ENCODE assay signal across 9 cellular contexts in the genomic region with DNA sequence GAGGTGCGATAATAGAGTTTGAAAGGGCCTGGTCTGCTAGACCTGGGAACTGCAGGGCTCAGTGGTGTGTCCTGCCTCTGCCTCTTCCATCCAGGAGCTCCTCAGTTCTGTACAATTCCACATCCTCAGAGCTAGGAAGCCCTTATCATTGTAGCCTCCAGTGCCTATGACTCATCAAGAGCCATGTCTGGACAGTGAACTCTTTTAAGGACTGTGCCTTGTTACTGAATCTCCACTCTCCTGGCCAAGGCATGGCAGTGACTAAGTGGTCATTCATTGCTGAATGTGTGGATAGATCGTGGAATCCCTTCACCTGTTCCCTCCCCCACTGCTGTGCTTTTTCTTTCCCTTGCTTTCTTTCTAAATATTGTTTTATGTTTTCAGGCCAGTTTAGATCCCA. TPM values are rescaled to one million over a fixed set of nuclear protein-coding genes. Genes with fewer than 3 reads are reported as not detected.
A peak's percentile ranks its signal among the peaks of the same experiment; 100 is the strongest.
DNase-seq lines count a peak whose midpoint lies in the region; ATAC-seq and TF ChIP-seq lines count a peak whose summit lies in the region.
"Had no signal": no experiment of that assay in that cellular context is flagged by ENCODE, and none has a peak within 500 bp of the region (broad histone marks: within the 10 kb centered on the region; RNA-seq: fewer than 3 reads in every experiment).

No MANE protein-coding gene starts in this region.

- H3K4me3 ChIP-seq in PC-9 (no peak overlapping the region), mesodermal cell (ENCODE audit: extremely low read depth, insufficient read depth, low read length, poor library complexity, severe bottlenecking) (no peak overlapping the region)
- H3K4me3 ChIP-seq: lower lobe of right lung had no signal

- H3K27me3 ChIP-seq in PC-9 (ENCODE audit: insufficient read depth, low read depth), result no peaks in the 10 kb centered on the region

- H3K36me3 ChIP-seq in PC-9 (ENCODE audit: low read depth), result peaks cover 22% of the 10 kb centered on the region; the same call in 1 of the 2 replicates
- peaks cover 2% of the 10 kb centered on the region for H3K36me3 ChIP-seq in mesodermal cell (ENCODE audit: control insufficient read depth, insufficient read depth, low read length)
- H3K36me3 ChIP-seq: lower lobe of right lung had no signal

- peak; percentile 68 for DNase-seq in COLO829 (ENCODE audit: low spot score)
- peak; percentile 59 to 87 for DNase-seq in PC-9
- DNase-seq in activated naive CD4-positive, alpha-beta T cell treated with anti-CD3 and anti-CD28 coated beads, Interleukin-2, amount 50 U/mL, for 16 hours, result no peak
- no peak for DNase-seq in stimulated activated CD4-positive, alpha-beta T cell treated with anti-CD3 and anti-CD28 coated beads, Interleukin-4, amount 100 ng/mL, for 24 hours
- DNase-seq: lower lobe of right lung had no signal

- 86% methylated on average over 2 of the region's 2 CpGs; no CpG with 5 or more reads in 1 of the 2 experiments for WGBS in mesodermal cell (ENCODE audit: insufficient coverage in 2 of 2), 2 experiments

- peaks cover 41% of the 10 kb centered on the region for H3F3A ChIP-seq in PC-9 (ENCODE audit: insufficient read depth, low read depth)

- TF ChIP-seq CTCF in PC-9 (conservative IDR thresholded peaks at IDR 0.05), result no peak

- H3K27ac ChIP-seq in PC-9 (peak overlapping the region; percentile 67), mesodermal cell (ENCODE audit: low read depth, low read length, severe bottlenecking) (peak overlapping the region; percentile 51)
- H3K27ac ChIP-seq: lower lobe of right lung had no signal

- ATAC-seq in esophagus mucosa (peak; percentile 27), GM21825 (IDR thresholded peaks at IDR 0.05; ENCODE audit: unreplicated experiment) (no peak), GM19467 (IDR thresholded peaks at IDR 0.05; ENCODE audit: unreplicated experiment) (no peak)

- intact Hi-C loops in PC-9 (cut with micrococcal nuclease; ENCODE audit: unreplicated experiment), result no loop called here

- H4K20me1 ChIP-seq in PC-9 (ENCODE audit: insufficient read depth), result no peaks in the 10 kb centered on the region

- H3K4me2 ChIP-seq in PC-9, result peak overlapping the region; percentile 83

- no TSS peak for BruUV-seq in PC-9 (replicated peaks; lab: Mats Ljungman, UMichigan)

- CTCF ChIA-PET in PC-9 (lab: Charles Lee), result interaction anchor here (0.8 to 1.6 kb wide), 2 partner anchors 20 to 21 kb away, joined by 3 to 4 read pairs; no protein-coding TSS in a partner anchor

- H3K79me2 ChIP-seq in PC-9 (ENCODE audit: low read depth), result 0 out of 2 replicates have a peak, but pooled peaks cover 12% of the 10 kb centered on the region

- POLR2A ChIA-PET in PC-9 (lab: Charles Lee; ENCODE audit: unreplicated experiment), result interaction anchor here (0.6 to 0.7 kb wide), 2 partner anchors 132 to 469 kb away, joined by 3 read pairs; no protein-coding TSS in a partner anchor

- H3K9me3 ChIP-seq in PC-9 (ENCODE audit: insufficient read depth, low read depth) (no peaks in the 10 kb centered on the region), mesodermal cell (ENCODE audit: control insufficient read depth, low read length) (no peaks in the 10 kb centered on the region)
- H3K9me3 ChIP-seq: lower lobe of right lung had no signal

- H2AFZ ChIP-seq in PC-9, result no peak overlapping the region

- no peaks in the 10 kb centered on the region for H3K9me2 ChIP-seq in PC-9 (ENCODE audit: insufficient read depth)

- peaks cover 42% of the 10 kb centered on the region for H3K4me1 ChIP-seq in PC-9 (replicated peaks; ENCODE audit: insufficient read depth)
- H3K4me1 ChIP-seq in mesodermal cell (ENCODE audit: control insufficient read depth, insufficient read depth, low read length, poor library complexity, severe bottlenecking), result peaks cover 29% of the 10 kb centered on the region
- H3K4me1 ChIP-seq: lower lobe of right lung had no signal

RNA-seq across cellular contexts. Expression of a gene that starts 2.9 kb away (rescaled TPM):
- total RNA-seq in PC-9 (2021), result 15.5 and 19.0 TPM in 2 replicates
- 1.2 TPM for total RNA-seq in esophagus mucosa
- 1.2 TPM for polyA plus RNA-seq in mesodermal cell (2013, experiment 1 of 2)
- 0.81 TPM for polyA plus RNA-seq in mesodermal cell (2013, experiment 2 of 2)

Comparison
In these comparisons a context has a peak if more than half of its experiments do, and no peak if none do; other contexts are left out.
1. DNase-seq: peak in COLO829 (single experiment) and PC-9 (2 of 2); none in activated naive CD4-positive, alpha-beta T cell treated with anti-CD3 and anti-CD28 coated beads, Interleukin-2, amount 50 U/mL, for 16 hours (single experiment) and stimulated activated CD4-positive, alpha-beta T cell treated with anti-CD3 and anti-CD28 coated beads, Interleukin-4, amount 100 ng/mL, for 24 hours (single experiment).